In the genomic region with DNA sequence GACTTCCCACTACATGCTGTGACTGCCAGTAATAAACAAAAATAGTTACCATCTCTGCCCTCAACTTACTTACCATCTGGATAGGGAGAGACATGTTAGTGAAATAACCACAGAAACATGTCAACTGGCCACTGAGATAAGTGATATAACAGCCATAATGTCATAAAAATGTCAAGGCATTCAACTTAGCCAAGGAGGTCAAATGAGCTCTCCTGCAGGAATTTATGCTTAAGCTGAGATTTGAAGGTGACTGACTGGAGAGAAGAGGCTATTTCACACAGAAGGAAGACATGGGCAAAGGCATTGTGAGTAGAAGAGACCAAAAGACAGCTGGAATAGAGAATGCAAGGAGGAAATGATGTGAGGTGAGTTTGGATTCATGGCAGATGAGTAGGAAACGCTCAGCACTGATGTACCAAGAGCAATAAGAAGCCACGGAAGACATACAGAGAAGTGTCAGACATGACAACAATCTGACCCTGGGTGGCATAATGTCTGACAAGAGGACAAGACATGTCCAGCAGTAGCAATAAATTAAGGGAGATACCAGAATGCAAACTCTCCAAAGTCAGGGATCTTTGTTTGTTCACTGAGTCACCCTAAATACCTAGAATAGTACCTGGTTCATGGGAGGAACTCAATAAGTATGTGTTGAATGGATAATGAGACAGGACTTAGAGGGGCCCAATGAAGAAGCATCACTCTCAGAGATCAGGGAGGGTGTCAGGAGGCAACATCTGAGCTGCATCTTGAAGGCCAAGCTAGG, we compare ENCODE assay signal across 22 cellular contexts.
DNase-seq lines count a peak whose midpoint lies in the region; ATAC-seq, FAIRE-seq and TF ChIP-seq lines count a peak whose summit lies in the region.
"Had no signal": no experiment of that assay in that cellular context is flagged by ENCODE, and none has a peak within 500 bp of the region (broad histone marks: within the 10 kb centered on the region; RNA-seq: fewer than 3 reads in every experiment).

No MANE protein-coding gene starts in this region.

- no peaks in the 10 kb centered on the region for H3K27me3 ChIP-seq in IMR-90 (ENCODE audit: control insufficient read depth, insufficient read depth, low read length)
- no peaks in the 10 kb centered on the region for H3K27me3 ChIP-seq in bronchial epithelial cell (ENCODE audit: control insufficient read depth, insufficient read depth, low read length)
- no peaks in the 10 kb centered on the region for H3K27me3 ChIP-seq in keratinocyte (ENCODE audit: control insufficient read depth, extremely low read depth, insufficient read depth, low read length)
- no peaks in the 10 kb centered on the region for H3K27me3 ChIP-seq in gastroesophageal sphincter
- no peaks in the 10 kb centered on the region for H3K27me3 ChIP-seq in Peyer's patch

- H3K9ac ChIP-seq in IMR-90 (ENCODE audit: low read depth, low read length) (no peak overlapping the region), keratinocyte (ENCODE audit: control insufficient read depth, extremely low read depth, insufficient read depth, low read length) (no peak overlapping the region)
- H3K9ac ChIP-seq: KMS-11, SK-N-SH had no signal

- H3K14ac ChIP-seq in IMR-90 (replicated peaks; ENCODE audit: low read depth, low read length) = 0 out of 2 replicates have a peak overlapping the region, but pooled peaks have one; percentile 32

- H3K4me1 ChIP-seq in IMR-90 (ENCODE audit: control insufficient read depth, insufficient read depth, low read length) (peaks cover 10% of the 10 kb centered on the region), keratinocyte (ENCODE audit: control insufficient read depth, extremely low read depth, insufficient read depth, low read length) (peaks cover 15% of the 10 kb centered on the region), gastroesophageal sphincter (no peaks in the 10 kb centered on the region), Peyer's patch (no peaks in the 10 kb centered on the region)

- TF ChIP-seq RAD21 in IMR-90 (IDR thresholded peaks at IDR 0.05; ENCODE audit: low read length) = no peak

- CTCF ChIA-PET in IMR-90 (lab: Yijun Ruan, JAX) = no interaction called here

- H3K79me2 ChIP-seq in keratinocyte (ENCODE audit: control insufficient read depth, insufficient read depth, low read length) = no peaks in the 10 kb centered on the region

- peak overlapping the region; percentile 63; the same call in 1 of the 2 replicates for H2BK20ac ChIP-seq in IMR-90 (ENCODE audit: low read depth, low read length)

- ATAC-seq in IMR-90 (ENCODE audit: low read depth) (no peak), gastroesophageal sphincter (no peak), HG03439 (IDR thresholded peaks at IDR 0.05; ENCODE audit: unreplicated experiment) (no peak)
- ATAC-seq: CD8-positive, alpha-beta T cell had no signal

- FAIRE-seq in bronchial epithelial cell (lab: Jason Lieb, UNC) = peak; percentile 62
- peak; percentile 83 for FAIRE-seq in keratinocyte (lab: Jason Lieb, UNC)
- FAIRE-seq: GM12891 had no signal

- WGBS in IMR-90 (ENCODE audit: extremely low coverage in 2 of 2, insufficient read length in 1 of 2), 2 experiments = 90% methylated on average over 2 of the region's 2 CpGs; no CpG with 5 or more reads in 1 of the 2 experiments
- 90 to 100% methylated on average over 2 of the region's 2 CpGs for WGBS in gastroesophageal sphincter (ENCODE audit: low coverage in 1 of 2), 2 donors

- peak overlapping the region; percentile 22; the same call in 1 of the 3 replicates for H2BK15ac ChIP-seq in IMR-90 (ENCODE audit: low read depth, low read length)

- H3K79me1 ChIP-seq in IMR-90 (ENCODE audit: low read depth in 1 of 2, low read length in 2 of 2) = no peaks in the 10 kb centered on the region

- no peak overlapping the region for H3K23ac ChIP-seq in IMR-90 (ENCODE audit: low read depth, low read length)

- peak overlapping the region; percentile 54; the same call in 1 of the 2 replicates for H3K18ac ChIP-seq in IMR-90 (ENCODE audit: low read depth, low read length)

- no peak for TF ChIP-seq EP300 in gastroesophageal sphincter (IDR thresholded peaks at IDR 0.05)

- H3K4me3 ChIP-seq in IMR-90 (ENCODE audit: insufficient read depth, low read depth, low read length) (no peak overlapping the region), bronchial epithelial cell (ENCODE audit: low read depth, low read length) (no peak overlapping the region), keratinocyte (ENCODE audit: control insufficient read depth in 2 of 3, extremely low read depth in 1 of 3, insufficient read depth in 2 of 3, low read depth in 1 of 3, low read length in 3 of 3) (no peak overlapping the region), gastroesophageal sphincter (no peak overlapping the region), Peyer's patch (no peak overlapping the region)

- in situ Hi-C loops in IMR-90 (cut with MboI; ENCODE audit: low sequenced_read_pairs) = no loop called here

- peak overlapping the region; percentile 59 for H2AK5ac ChIP-seq in IMR-90 (ENCODE audit: low read depth, low read length)

- H2AFZ ChIP-seq in IMR-90 (replicated peaks; ENCODE audit: low read length, poor library complexity) (no peak overlapping the region), keratinocyte (ENCODE audit: control insufficient read depth, low read length) (no peak overlapping the region)

- peaks cover 6% of the 10 kb centered on the region for H3K9me1 ChIP-seq in IMR-90 (ENCODE audit: insufficient read depth, low read length)
- no peaks in the 10 kb centered on the region for H3K9me1 ChIP-seq in keratinocyte (ENCODE audit: control insufficient read depth, extremely low read depth, insufficient read depth, low read length)

- DNase-seq in ELR (ENCODE audit: low read depth) = peak; percentile 26
- DNase-seq in IMR-90 = peak; percentile 18
- peak; percentile 72 for DNase-seq in bronchial epithelial cell (ENCODE audit: low read depth)
- DNase-seq in keratinocyte (ENCODE audit: low read depth, low spot score) = no peak
- no peak for DNase-seq in Peyer's patch
- no peak for DNase-seq in activated CD4-positive, CD25-positive, alpha-beta regulatory T cell treated with anti-CD3 and anti-CD28 coated beads, Interleukin-2, amount 50 U/mL, for 72 hours
- DNase-seq: C1 segment of cervical spinal cord; CD8-positive, alpha-beta T cell; H9; MV-4-11; NCI-H1105 treated with DMSO at 0.1 percent for 48 hours; NCI-H1694; NCI-H2081; NCI-H2171; NCI-H526 treated with DMSO at 0.1 percent for 48 hours; SIG-M5; SK-N-SH had no signal

- dilution Hi-C loops in IMR-90 (cut with HindIII; ENCODE audit: low sequenced_read_pairs, unreplicated experiment) (no loop called here), keratinocyte (cut with MboI; ENCODE audit: extremely low pct_ligation_motif_present, low sequenced_read_pairs) (no loop called here)

- no TSS peak for BruUV-seq in IMR-90 (replicated peaks; lab: Mats Ljungman, UMichigan)

- H3K4me2 ChIP-seq in IMR-90 (ENCODE audit: low read depth, low read length) (no peak overlapping the region), keratinocyte (ENCODE audit: control insufficient read depth, extremely low read depth, insufficient read depth, low read depth, low read length) (no peak overlapping the region)
- H3K4me2 ChIP-seq: KMS-11, SK-N-SH had no signal

- POLR2A ChIA-PET in IMR-90 (lab: Charles Lee; ENCODE audit: unreplicated experiment) = no interaction called here

- H2BK120ac ChIP-seq in IMR-90 (ENCODE audit: low read depth, low read length) = peak overlapping the region; percentile 25; the same call in 1 of the 2 replicates

- H4K20me1 ChIP-seq in IMR-90 (ENCODE audit: insufficient read depth, low read length) (no peaks in the 10 kb centered on the region), keratinocyte (ENCODE audit: control insufficient read depth, extremely low read depth, insufficient read depth, low read length) (no peaks in the 10 kb centered on the region)

- no peak for TF ChIP-seq POLR2A in IMR-90 (IDR thresholded peaks at IDR 0.05; ENCODE audit: low read depth, low read length)
- no peak for TF ChIP-seq POLR2A in gastroesophageal sphincter (IDR thresholded peaks at IDR 0.05)
- TF ChIP-seq POLR2A in Peyer's patch (IDR thresholded peaks at IDR 0.05) = no peak

- H2BK5ac ChIP-seq in IMR-90 (ENCODE audit: low read depth, low read length, poor library complexity, severe bottlenecking) = no peak overlapping the region

- no peak overlapping the region for H4K8ac ChIP-seq in IMR-90 (ENCODE audit: low read depth in 2 of 2, low read length in 2 of 2)

- H3K27ac ChIP-seq in IMR-90 (ENCODE audit: insufficient read depth, low read length) = no peak overlapping the region
- no peak overlapping the region for H3K27ac ChIP-seq in keratinocyte (ENCODE audit: control insufficient read depth, insufficient read depth, low read length)
- H3K27ac ChIP-seq in gastroesophageal sphincter = no peak overlapping the region
- no peak overlapping the region for H3K27ac ChIP-seq in Peyer's patch
- H3K27ac ChIP-seq: KMS-11, RWPE1 had no signal

- no peak overlapping the region for H2AK9ac ChIP-seq in IMR-90 (replicated peaks; ENCODE audit: low read depth, low read length, poor library complexity)

- intact Hi-C loops in IMR-90 (cut with micrococcal nuclease) = no loop called here

- no peak overlapping the region for H3K56ac ChIP-seq in IMR-90 (ENCODE audit: extremely low read depth, insufficient read depth, low read length)

- H3K36me3 ChIP-seq in IMR-90 (ENCODE audit: control insufficient read depth, insufficient read depth, low read length) = no peaks in the 10 kb centered on the region
- H3K36me3 ChIP-seq in bronchial epithelial cell (ENCODE audit: control insufficient read depth, insufficient read depth, low read length) = no peaks in the 10 kb centered on the region
- no peaks in the 10 kb centered on the region for H3K36me3 ChIP-seq in keratinocyte (ENCODE audit: control insufficient read depth in 2 of 2, extremely low read depth in 1 of 2, insufficient read depth in 2 of 2, low read length in 2 of 2)
- H3K36me3 ChIP-seq in gastroesophageal sphincter = no peaks in the 10 kb centered on the region
- no peaks in the 10 kb centered on the region for H3K36me3 ChIP-seq in Peyer's patch

- H4K91ac ChIP-seq in IMR-90 (ENCODE audit: insufficient read depth, low read depth, low read length) = no peak overlapping the region

- H3K9me3 ChIP-seq in IMR-90 (ENCODE audit: control insufficient read depth, insufficient read depth, low read length) (peaks cover 4% of the 10 kb centered on the region; the same call in 1 of the 2 replicates), keratinocyte (ENCODE audit: control insufficient read depth, low read depth, low read length) (peaks cover 13% of the 10 kb centered on the region), gastroesophageal sphincter (peaks cover 0 to 5% (median 0%) of the 10 kb centered on the region in 3 donors), Peyer's patch (no peaks in the 10 kb centered on the region)
- H3K9me3 ChIP-seq: SK-N-SH had no signal

- H3K4ac ChIP-seq in IMR-90 (ENCODE audit: low read depth, low read length) = peak overlapping the region; percentile 37

- H4K5ac ChIP-seq in IMR-90 (ENCODE audit: low read depth, low read length) = no peak overlapping the region

- TF ChIP-seq CTCF in IMR-90 (conservative IDR thresholded peaks at IDR 0.05; ENCODE audit: low read depth, low read length) (no peak), bronchial epithelial cell (IDR thresholded peaks at IDR 0.05; ENCODE audit: insufficient read depth, low read length, severe bottlenecking) (no peak), keratinocyte (optimal IDR thresholded peaks at IDR 0.05 in 1 of 3, IDR thresholded peaks at IDR 0.05 in 1 of 3, conservative IDR thresholded peaks at IDR 0.05 in 1 of 3; ENCODE audit: extremely low read depth in 1 of 3, insufficient read depth in 2 of 3, low read length in 3 of 3) (no peak), gastroesophageal sphincter (IDR thresholded peaks at IDR 0.05) (no peak), Peyer's patch (IDR thresholded peaks at IDR 0.05) (no peak)

Comparison
In these comparisons a context has a peak if more than half of its experiments do, and no peak if none do; other contexts are left out.
1. DNase-seq: peak in ELR (single experiment), IMR-90 (single experiment) and bronchial epithelial cell (single experiment); none in keratinocyte (single experiment), Peyer's patch (0 of 3) and activated CD4-positive, CD25-positive, alpha-beta regulatory T cell treated with anti-CD3 and anti-CD28 coated beads, Interleukin-2, amount 50 U/mL, for 72 hours (single experiment).